In the genomic region with DNA sequence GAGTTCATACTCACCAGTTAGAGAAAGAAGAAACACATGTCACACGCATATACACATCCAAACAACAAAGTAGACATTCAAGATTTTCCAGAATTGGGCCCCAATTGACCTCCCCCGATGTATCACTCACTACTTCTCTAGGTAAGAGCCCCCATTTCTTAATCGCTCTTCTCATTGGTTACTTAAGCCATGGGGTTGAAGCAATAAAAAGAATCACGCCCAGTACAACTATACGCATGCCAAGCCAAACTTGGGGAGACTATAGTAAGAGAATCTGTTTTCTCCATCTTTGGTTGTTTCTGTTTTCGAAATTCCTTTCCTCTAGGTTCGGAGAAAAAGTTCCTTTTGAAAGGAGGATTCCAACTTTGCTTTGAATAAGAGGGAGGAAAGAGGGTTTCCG, we compare ENCODE assay signal across 8 cellular contexts. TPM values are rescaled to one million over a fixed set of nuclear protein-coding genes. Genes with fewer than 3 reads are reported as not detected.
DNase-seq lines count a peak whose midpoint lies in the region; ATAC-seq and TF ChIP-seq lines count a peak whose summit lies in the region.

No MANE protein-coding gene starts in this region.

- H3K9ac ChIP-seq in ES-I3 (ENCODE audit: low read depth, low read length), result peak overlapping the region; percentile 72

- peak overlapping the region; percentile 85 to 98 (median 95) for H3K27ac Mint-ChIP-seq in brain

- peaks cover 57% of the 10 kb centered on the region for H3K4me1 Mint-ChIP-seq in brain

- no peak for TF ChIP-seq POLR2A in stomach (IDR thresholded peaks at IDR 0.05)

- peak overlapping the region; percentile 75 to 92 (median 90) for H3K27ac ChIP-seq in stomach

- DNase-seq in M059J (ENCODE audit: low read depth), result peak; percentile 26
- peak; percentile 18 for DNase-seq in kidney tubule cell (ENCODE audit: low spot score)
- DNase-seq in stomach, result no peak
- DNase-seq in activated gamma-delta T cell treated with Interleukin-2 at 50 U/mL for 16 hours, result no peak
- no peak for DNase-seq in iPS-NIHi7 (ENCODE audit: extremely low spot score)

- H3K4me3 Mint-ChIP-seq in brain, result peak overlapping the region; percentile 84 to 98 (median 89)

- H3K9me3 ChIP-seq in ES-I3 (ENCODE audit: control insufficient read depth, insufficient read depth, low read length) (no peaks in the 10 kb centered on the region), stomach (no peaks in the 10 kb centered on the region)

- no peak for TF ChIP-seq EP300 in stomach (IDR thresholded peaks at IDR 0.05)

- peaks cover 8% of the 10 kb centered on the region for H3K36me3 ChIP-seq in ES-I3 (ENCODE audit: insufficient read depth, low read length)
- peaks cover 7 to 37% (median 32%) of the 10 kb centered on the region in 4 donors for H3K36me3 ChIP-seq in stomach

- peaks cover 0 to 5% (median 0%) of the 10 kb centered on the region in 3 donors for H3K27me3 ChIP-seq in stomach

- 1% methylated on average over 8 of the region's 8 CpGs for WGBS in stomach, 5 donors

- peak overlapping the region; percentile 67 to 88 (median 82) for H3K4me3 ChIP-seq in stomach

- TF ChIP-seq CTCF in brain (conservative IDR thresholded peaks at IDR 0.05) (no peak), stomach (IDR thresholded peaks at IDR 0.05) (no peak)

- H3K9me3 Mint-ChIP-seq in brain, result no peaks in the 10 kb centered on the region

- no peak for ATAC-seq in GM18867 (IDR thresholded peaks at IDR 0.05; ENCODE audit: unreplicated experiment)

- intact Hi-C loops in stomach (cut with DNase I; ENCODE audit: low total_unique reads), result no loop called here

- peaks cover 44% of the 10 kb centered on the region for H3K36me3 Mint-ChIP-seq in brain

- H3K27me3 Mint-ChIP-seq in brain, result peaks cover 37% of the 10 kb centered on the region

- no peaks in the 10 kb centered on the region for H3K4me1 ChIP-seq in ES-I3 (ENCODE audit: insufficient read depth, low read length)
- peaks cover 5 to 53% (median 36%) of the 10 kb centered on the region in 4 donors for H3K4me1 ChIP-seq in stomach

RNA-seq across cellular contexts. Expression of gene DDX52, which starts 0.5 kb away (rescaled TPM):
- total RNA-seq in M059J (2014; rRNA removed; shearing (Covaris generic)), result 16.6 and 31.7 TPM in 2 replicates
- polyA plus RNA-seq in brain (ENCODE audit: insufficient read depth, low read depth, low replicate concordance), result 10.8 TPM
- 10 to 100 TPM in 4 of 5 donors, 1 to 10 TPM in 1; 7.1 to 40.0 (median 27.8) TPM for total RNA-seq in stomach
- 10 to 100 TPM in 1 of 3 donors, 1 to 10 TPM in 2; 8.4 to 10.7 (median 9.6) TPM for polyA plus RNA-seq in stomach

RNA-seq across cellular contexts. Expression of gene SYNRG, which starts 33.5 kb away (rescaled TPM):
- total RNA-seq in M059J (2014; rRNA removed; shearing (Covaris generic)), result 5.9 and 10.5 TPM in 2 replicates
- polyA plus RNA-seq in brain (ENCODE audit: insufficient read depth, low read depth, low replicate concordance), result 37.9 TPM
- 10 to 100 TPM; 26.3 to 92.4 (median 39.1) TPM for total RNA-seq in stomach
- polyA plus RNA-seq in stomach, result 1 to 10 TPM; 3.7 to 6.1 (median 5.0) TPM

Comparison
In these comparisons a context has a peak if more than half of its experiments do, and no peak if none do; other contexts are left out.
1. DNase-seq: peak in M059J (single experiment) and kidney tubule cell (single experiment); none in stomach (single experiment), activated gamma-delta T cell treated with Interleukin-2 at 50 U/mL for 16 hours (single experiment) and iPS-NIHi7 (single experiment).